ENCODE assay signal across 13 cellular contexts in the genomic region with DNA sequence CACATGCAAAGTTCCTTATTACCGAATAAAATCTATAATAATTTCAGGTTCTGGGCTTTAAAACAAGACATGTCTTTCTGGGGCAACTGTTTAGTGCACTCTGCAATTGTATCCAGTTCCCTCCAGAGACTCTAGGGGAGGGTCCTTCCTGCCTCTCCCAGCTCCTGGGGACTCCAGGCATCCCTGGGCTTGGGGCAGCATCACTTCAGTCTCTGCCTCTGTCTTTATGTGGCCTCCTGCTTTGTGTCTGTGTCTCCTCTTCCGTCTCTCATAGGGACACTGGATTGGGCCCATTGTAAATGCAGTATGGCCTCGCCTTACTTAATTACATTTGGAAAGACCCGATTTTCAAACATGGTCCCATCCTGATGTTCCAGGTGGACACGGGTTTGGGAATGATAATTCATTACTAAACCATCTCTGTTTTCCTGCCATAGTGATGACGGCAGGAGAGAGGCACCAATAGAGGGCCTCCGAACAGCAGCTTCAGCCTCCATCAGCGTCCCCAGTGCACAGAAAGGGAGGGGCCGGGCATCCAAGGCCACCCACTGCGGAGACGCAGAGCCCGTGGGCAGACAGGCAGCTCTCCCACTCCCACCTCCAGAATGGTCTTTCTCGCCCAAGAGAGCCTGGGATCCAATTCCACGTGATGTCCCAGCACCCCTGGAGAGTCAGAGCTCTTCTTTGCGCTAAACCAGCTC. TPM values are rescaled to one million over a fixed set of nuclear protein-coding genes. Genes with fewer than 3 reads are reported as not detected.
DNase-seq lines count a peak whose midpoint lies in the region; ATAC-seq and TF ChIP-seq lines count a peak whose summit lies in the region.
"Had no signal": no experiment of that assay in that cellular context is flagged by ENCODE, and none has a peak within 500 bp of the region (broad histone marks: within the 10 kb centered on the region; RNA-seq: fewer than 3 reads in every experiment).

No MANE protein-coding gene starts in this region.

- H3K27ac Mint-ChIP-seq in activated T-helper 2 cell treated with anti-CD3 and anti-CD28 coated beads, Interferon-gamma antibody, Interleukin-2, Interleukin-4, amounts not matched to agents 10 μg/mL and 5 μg/mL and 100 μg/mL, durations not matched to agents 14 hours and 24 hours and 36 hours, result peak overlapping the region; percentile 96
- peak overlapping the region; percentile 55 for H3K27ac Mint-ChIP-seq in memory B cell

- no peaks in the 10 kb centered on the region for H3K9me3 Mint-ChIP-seq in activated T-helper 2 cell treated with anti-CD3 and anti-CD28 coated beads, Interferon-gamma antibody, Interleukin-2, Interleukin-4, amounts not matched to agents 10 μg/mL and 5 μg/mL and 100 μg/mL, durations not matched to agents 14 hours and 24 hours and 36 hours
- no peaks in the 10 kb centered on the region for H3K9me3 Mint-ChIP-seq in memory B cell

- H3K36me3 ChIP-seq in heart right ventricle, result peaks cover 0 to 21% (median 0%) of the 10 kb centered on the region in 9 donors
- H3K36me3 ChIP-seq: right lobe of liver had no signal

- peaks cover 60% of the 10 kb centered on the region for H3K4me1 Mint-ChIP-seq in activated T-helper 2 cell treated with anti-CD3 and anti-CD28 coated beads, Interferon-gamma antibody, Interleukin-2, Interleukin-4, amounts not matched to agents 10 μg/mL and 5 μg/mL and 100 μg/mL, durations not matched to agents 14 hours and 24 hours and 36 hours (ENCODE audit: low read depth)
- H3K4me1 Mint-ChIP-seq in memory B cell, result peaks cover 38% of the 10 kb centered on the region

- TF ChIP-seq CTCF in heart right ventricle (IDR thresholded peaks at IDR 0.05), result no peak

- no peak for ATAC-seq in heart right ventricle
- no peak for ATAC-seq in Right ventricle myocardium inferior
- no peak for ATAC-seq in memory B cell (ENCODE audit: low read depth)
- ATAC-seq in left colon, result no peak

- peaks cover 0 to 29% (median 12%) of the 10 kb centered on the region in 7 donors for H3K27me3 ChIP-seq in heart right ventricle
- H3K27me3 ChIP-seq: body of pancreas, right lobe of liver had no signal

- 80 to 81% methylated on average over 15 of the region's 15 CpGs for WGBS in heart right ventricle, 2 donors

- H3K27ac ChIP-seq in heart right ventricle, result peak overlapping the region in 8 of 10 donors; percentile 68 to 88 (median 82)

- peaks cover 31% of the 10 kb centered on the region for H3K36me3 Mint-ChIP-seq in activated T-helper 2 cell treated with anti-CD3 and anti-CD28 coated beads, Interferon-gamma antibody, Interleukin-2, Interleukin-4, amounts not matched to agents 10 μg/mL and 5 μg/mL and 100 μg/mL, durations not matched to agents 14 hours and 24 hours and 36 hours (ENCODE audit: low read depth)
- peaks cover 14% of the 10 kb centered on the region for H3K36me3 Mint-ChIP-seq in memory B cell

- H3K4me1 ChIP-seq in heart right ventricle, result peaks cover 0 to 39% (median 7%) of the 10 kb centered on the region in 9 donors
- H3K4me1 ChIP-seq: body of pancreas, right lobe of liver had no signal

- H3K4me3 ChIP-seq in heart right ventricle, result no peak overlapping the region
- H3K4me3 ChIP-seq: body of pancreas, right lobe of liver had no signal

- DNase-seq in heart right ventricle, result peak in 1 of 2 donors; percentile 1
- no peak for DNase-seq in Right ventricle myocardium inferior (ENCODE audit: missing footprints)
- DNase-seq in activated T-helper 2 cell treated with anti-CD3 and anti-CD28 coated beads, Interferon-gamma antibody, Interleukin-2, Interleukin-4, amounts not matched to agents 10 μg/mL and 5 μg/mL and 100 μg/mL, durations not matched to agents 14 hours and 24 hours and 36 hours (ENCODE audit: low spot score), result peak; percentile 7
- DNase-seq in memory B cell (ENCODE audit: low spot score in 2 of 2), result peak in 1 of 2 donors; percentile 8
- peak; percentile 7 for DNase-seq in ureter (ENCODE audit: low spot score)
- DNase-seq in left colon, result no peak
- no peak for DNase-seq in iPS-NIHi7 (ENCODE audit: extremely low spot score)
- DNase-seq in HPDE6-E6E7 (ENCODE audit: extremely low spot score), result no peak
- DNase-seq: NCI-H1105, NCI-H526, SHP77 treated with DMSO at 0.1 percent for 48 hours had no signal

- H3K9me3 ChIP-seq in heart right ventricle, result no peaks in the 10 kb centered on the region
- H3K9me3 ChIP-seq: body of pancreas, right lobe of liver had no signal

- H3K4me3 Mint-ChIP-seq in activated T-helper 2 cell treated with anti-CD3 and anti-CD28 coated beads, Interferon-gamma antibody, Interleukin-2, Interleukin-4, amounts not matched to agents 10 μg/mL and 5 μg/mL and 100 μg/mL, durations not matched to agents 14 hours and 24 hours and 36 hours (ENCODE audit: low read depth), result peak overlapping the region; percentile 59
- no peak overlapping the region for H3K4me3 Mint-ChIP-seq in memory B cell

- intact Hi-C loops in heart right ventricle (cut with DNase I), result loop anchor here in 1 of 10 donors (2.0 kb wide), 1 partner anchor 23 kb away; no protein-coding TSS in a partner anchor
- intact Hi-C loops in Right ventricle myocardium inferior (cut with DNase I), result no loop called here
- intact Hi-C loops in activated T-helper 2 cell treated with anti-CD3 and anti-CD28 coated beads, Interferon-gamma antibody, Interleukin-2, Interleukin-4, amounts not matched to agents 10 μg/mL and 5 μg/mL and 100 μg/mL, durations not matched to agents 14 hours and 24 hours and 36 hours (cut with micrococcal nuclease), result loop anchor here (2.0 to 5.0 kb wide), 2 partner anchors 17 to 1249 kb away; no protein-coding TSS in a partner anchor
- intact Hi-C loops in left colon (cut with DNase I, micrococcal nuclease), result no loop called here

- H3K27me3 Mint-ChIP-seq in activated T-helper 2 cell treated with anti-CD3 and anti-CD28 coated beads, Interferon-gamma antibody, Interleukin-2, Interleukin-4, amounts not matched to agents 10 μg/mL and 5 μg/mL and 100 μg/mL, durations not matched to agents 14 hours and 24 hours and 36 hours (ENCODE audit: low read depth), result no peaks in the 10 kb centered on the region
- H3K27me3 Mint-ChIP-seq in memory B cell, result no peaks in the 10 kb centered on the region

RNA-seq across cellular contexts. Expression of a gene that starts 11.0 kb away (rescaled TPM):
- total RNA-seq in heart right ventricle (10 to 100 TPM; 23.3 to 50.6 (median 38.3) TPM), Right ventricle myocardium inferior (33.1 TPM), ureter (32.5 TPM), left colon (10 to 100 TPM; 14.6 to 19.9 TPM)
- polyA plus RNA-seq in heart right ventricle, result 10 to 100 TPM; 16.6 to 40.7 TPM
- total RNA-seq in activated T-helper 2 cell treated with anti-CD3 and anti-CD28 coated beads, Interferon-gamma antibody, Interleukin-2, Interleukin-4, amounts not matched to agents 10 μg/mL and 5 μg/mL and 100 μg/mL, durations not matched to agents 14 hours and 24 hours and 36 hours, result 41.8 and 42.6 TPM in 2 replicates

Comparison
In these comparisons a context has a peak if more than half of its experiments do, and no peak if none do; other contexts are left out.
1. DNase-seq: peak in activated T-helper 2 cell treated with anti-CD3 and anti-CD28 coated beads, Interferon-gamma antibody, Interleukin-2, Interleukin-4, amounts not matched to agents 10 μg/mL and 5 μg/mL and 100 μg/mL, durations not matched to agents 14 hours and 24 hours and 36 hours (single experiment) and ureter (single experiment); none in Right ventricle myocardium inferior (single experiment), left colon (0 of 2), iPS-NIHi7 (single experiment) and HPDE6-E6E7 (single experiment).